ENCODE assay signal across 9 cellular contexts in the genomic region with DNA sequence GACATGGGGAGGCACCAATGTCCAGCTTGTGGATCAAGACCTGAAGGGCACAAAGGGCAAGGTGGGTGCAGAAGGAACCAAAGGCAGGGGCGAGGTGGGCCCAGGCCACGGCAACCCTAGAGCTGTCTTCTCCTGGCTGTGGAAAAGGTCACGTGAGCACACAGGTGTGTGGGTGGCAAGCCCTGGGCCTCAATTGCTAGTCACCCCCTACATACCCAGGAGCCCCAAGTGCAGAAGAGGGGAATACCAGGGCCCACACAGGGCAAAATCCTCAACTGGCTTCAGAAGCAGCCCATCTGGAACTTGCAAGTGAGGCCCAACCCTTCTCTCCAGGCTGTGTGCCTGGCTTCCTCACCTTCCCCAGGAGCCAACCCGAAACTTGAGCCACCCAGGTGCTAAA. TPM values are rescaled to one million over a fixed set of nuclear protein-coding genes. Genes with fewer than 3 reads are reported as not detected.
DNase-seq lines count a peak whose midpoint lies in the region; ATAC-seq and TF ChIP-seq lines count a peak whose summit lies in the region.
"Had no signal": no experiment of that assay in that cellular context is flagged by ENCODE, and none has a peak within 500 bp of the region (broad histone marks: within the 10 kb centered on the region; RNA-seq: fewer than 3 reads in every experiment).

No MANE protein-coding gene starts in this region.

- H3K4me3 ChIP-seq in OCI-LY1 (ENCODE audit: low read depth, low read length, poor library complexity, severe bottlenecking) (peak overlapping the region; percentile 22), lung (no peak overlapping the region), HAP-1 (no peak overlapping the region)

- H3K36me3 Mint-ChIP-seq in activated T-helper 2 cell treated with anti-CD3 and anti-CD28 coated beads, Interferon-gamma antibody, Interleukin-2, Interleukin-4, amounts not matched to agents 10 μg/mL and 5 μg/mL and 100 μg/mL, durations not matched to agents 14 hours and 24 hours and 36 hours (ENCODE audit: low read depth), result peaks cover 84% of the 10 kb centered on the region
- H3K36me3 Mint-ChIP-seq in stimulated activated effector memory CD8-positive, alpha-beta T cell treated with anti-CD3 and anti-CD28 coated beads, Interleukin-12 subunit alpha, Interleukin-12 subunit beta, amount 100 ng/mL, for 72 hours, result peaks cover 90% of the 10 kb centered on the region

- ATAC-seq in lung (ENCODE audit: insufficient read depth, low FRiP score), result no peak
- peak; percentile 38 for ATAC-seq in stimulated activated effector memory CD8-positive, alpha-beta T cell treated with anti-CD3 and anti-CD28 coated beads, Interleukin-12 subunit alpha, Interleukin-12 subunit beta, amount 100 ng/mL, for 72 hours
- ATAC-seq in GM19023 (IDR thresholded peaks at IDR 0.05; ENCODE audit: unreplicated experiment), result no peak
- ATAC-seq in HG02885 (IDR thresholded peaks at IDR 0.05; ENCODE audit: poor library complexity, unreplicated experiment), result no peak

- H3K9me3 ChIP-seq in OCI-LY1 (ENCODE audit: low read length) (no peaks in the 10 kb centered on the region), lung (ENCODE audit: control insufficient read depth in 2 of 2, insufficient read depth in 1 of 2, low read length in 1 of 2) (no peaks in the 10 kb centered on the region), HAP-1 (no peaks in the 10 kb centered on the region)

- in situ Hi-C loops in HAP-1 (cut with MboI; ENCODE audit: low sequenced_read_pairs), result no loop called here

- peak overlapping the region; percentile 98 for H3K27ac Mint-ChIP-seq in activated T-helper 2 cell treated with anti-CD3 and anti-CD28 coated beads, Interferon-gamma antibody, Interleukin-2, Interleukin-4, amounts not matched to agents 10 μg/mL and 5 μg/mL and 100 μg/mL, durations not matched to agents 14 hours and 24 hours and 36 hours
- H3K27ac Mint-ChIP-seq in stimulated activated effector memory CD8-positive, alpha-beta T cell treated with anti-CD3 and anti-CD28 coated beads, Interleukin-12 subunit alpha, Interleukin-12 subunit beta, amount 100 ng/mL, for 72 hours, result peak overlapping the region; percentile 97

- H3K27me3 Mint-ChIP-seq in activated T-helper 2 cell treated with anti-CD3 and anti-CD28 coated beads, Interferon-gamma antibody, Interleukin-2, Interleukin-4, amounts not matched to agents 10 μg/mL and 5 μg/mL and 100 μg/mL, durations not matched to agents 14 hours and 24 hours and 36 hours (ENCODE audit: low read depth), result no peaks in the 10 kb centered on the region

- H3K4me2 ChIP-seq in OCI-LY1 (ENCODE audit: low read length), result peak overlapping the region; percentile 51

- no peaks in the 10 kb centered on the region for H3F3A ChIP-seq in OCI-LY1 (ENCODE audit: insufficient read depth, low read length)

- H3K9ac ChIP-seq in OCI-LY1 (ENCODE audit: low read length), result peak overlapping the region; percentile 67

- H2AFZ ChIP-seq in OCI-LY1 (ENCODE audit: low read length), result no peak overlapping the region

- peak overlapping the region; percentile 71 for H3K4me3 Mint-ChIP-seq in activated T-helper 2 cell treated with anti-CD3 and anti-CD28 coated beads, Interferon-gamma antibody, Interleukin-2, Interleukin-4, amounts not matched to agents 10 μg/mL and 5 μg/mL and 100 μg/mL, durations not matched to agents 14 hours and 24 hours and 36 hours (ENCODE audit: low read depth)
- peak overlapping the region; percentile 69 for H3K4me3 Mint-ChIP-seq in stimulated activated effector memory CD8-positive, alpha-beta T cell treated with anti-CD3 and anti-CD28 coated beads, Interleukin-12 subunit alpha, Interleukin-12 subunit beta, amount 100 ng/mL, for 72 hours

- peaks cover 66% of the 10 kb centered on the region for H3K4me1 Mint-ChIP-seq in activated T-helper 2 cell treated with anti-CD3 and anti-CD28 coated beads, Interferon-gamma antibody, Interleukin-2, Interleukin-4, amounts not matched to agents 10 μg/mL and 5 μg/mL and 100 μg/mL, durations not matched to agents 14 hours and 24 hours and 36 hours (ENCODE audit: low read depth)
- H3K4me1 Mint-ChIP-seq in stimulated activated effector memory CD8-positive, alpha-beta T cell treated with anti-CD3 and anti-CD28 coated beads, Interleukin-12 subunit alpha, Interleukin-12 subunit beta, amount 100 ng/mL, for 72 hours, result peaks cover 88% of the 10 kb centered on the region

- intact Hi-C loops in activated T-helper 2 cell treated with anti-CD3 and anti-CD28 coated beads, Interferon-gamma antibody, Interleukin-2, Interleukin-4, amounts not matched to agents 10 μg/mL and 5 μg/mL and 100 μg/mL, durations not matched to agents 14 hours and 24 hours and 36 hours (cut with micrococcal nuclease), result loop anchor here (2.0 kb wide), 1 partner anchor 116 kb away; no protein-coding TSS in a partner anchor

- H3K36me3 ChIP-seq in OCI-LY1 (ENCODE audit: insufficient read depth, low read length), result peaks cover 41% of the 10 kb centered on the region
- H3K36me3 ChIP-seq in lung (ENCODE audit: control insufficient read depth in 2 of 2, insufficient read depth in 2 of 2, low read length in 2 of 2), result peaks cover 7 to 28% of the 10 kb centered on the region in 2 donors
- H3K36me3 ChIP-seq in HAP-1 (replicated peaks), result peaks cover 19% of the 10 kb centered on the region

- no peaks in the 10 kb centered on the region for H4K20me1 ChIP-seq in OCI-LY1 (ENCODE audit: insufficient read depth, low read length)

- 91 to 93% methylated on average over 4 of the region's 4 CpGs for WGBS in lung, 2 donors

- H3K9me2 ChIP-seq in OCI-LY1 (ENCODE audit: low read depth, low read length), result no peaks in the 10 kb centered on the region

- H3K79me2 ChIP-seq in OCI-LY1 (ENCODE audit: insufficient read depth, low read length), result no peaks in the 10 kb centered on the region

- peaks cover 44% of the 10 kb centered on the region for H3K4me1 ChIP-seq in OCI-LY1 (ENCODE audit: insufficient read depth, low read length, severe bottlenecking)
- peaks cover 29 to 50% of the 10 kb centered on the region in 2 donors for H3K4me1 ChIP-seq in lung (ENCODE audit: control insufficient read depth in 2 of 2, insufficient read depth in 2 of 2, low read length in 2 of 2)
- H3K4me1 ChIP-seq in HAP-1, result peaks cover 5% of the 10 kb centered on the region

- DNase-seq in activated T-helper 2 cell treated with anti-CD3 and anti-CD28 coated beads, Interferon-gamma antibody, Interleukin-2, Interleukin-4, amounts not matched to agents 10 μg/mL and 5 μg/mL and 100 μg/mL, durations not matched to agents 14 hours and 24 hours and 36 hours (ENCODE audit: low spot score), result no peak
- DNase-seq in lung (ENCODE audit: low spot score) (no peak), HAP-1 (ENCODE audit: low spot score in 2 of 2) (no peak), inferior parietal cortex (ENCODE audit: extremely low spot score) (no peak)
- DNase-seq in stimulated activated effector memory CD8-positive, alpha-beta T cell treated with anti-CD3 and anti-CD28 coated beads, Interleukin-12 subunit alpha, Interleukin-12 subunit beta, amount 100 ng/mL, for 72 hours (ENCODE audit: low spot score in 2 of 2), result peak in 1 of 2 donors; percentile 70

- H3K9me3 Mint-ChIP-seq in activated T-helper 2 cell treated with anti-CD3 and anti-CD28 coated beads, Interferon-gamma antibody, Interleukin-2, Interleukin-4, amounts not matched to agents 10 μg/mL and 5 μg/mL and 100 μg/mL, durations not matched to agents 14 hours and 24 hours and 36 hours, result no peaks in the 10 kb centered on the region
- H3K9me3 Mint-ChIP-seq in stimulated activated effector memory CD8-positive, alpha-beta T cell treated with anti-CD3 and anti-CD28 coated beads, Interleukin-12 subunit alpha, Interleukin-12 subunit beta, amount 100 ng/mL, for 72 hours, result no peaks in the 10 kb centered on the region

- H3K27ac ChIP-seq in OCI-LY1 (ENCODE audit: low read depth, low read length, poor library complexity, severe bottlenecking) (peak overlapping the region; percentile 90), lung (ENCODE audit: low read depth in 1 of 2, low read length in 1 of 2) (peak overlapping the region; percentile 92 to 94)

- H3K27me3 ChIP-seq in OCI-LY1 (ENCODE audit: insufficient read depth, low read length) (no peaks in the 10 kb centered on the region), lung (ENCODE audit: control insufficient read depth, insufficient read depth) (no peaks in the 10 kb centered on the region), HAP-1 (ENCODE audit: low read depth) (no peaks in the 10 kb centered on the region)

- TF ChIP-seq CTCF in OCI-LY1 (IDR thresholded peaks at IDR 0.05; ENCODE audit: low read length) (no peak), lung (IDR thresholded peaks at IDR 0.05; ENCODE audit: control extremely low read depth, extremely low read depth) (no peak)

RNA-seq across cellular contexts. Expression of a gene that starts 25.6 kb away (rescaled TPM):
- 65.7 and 67.8 TPM in 2 replicates for total RNA-seq in activated T-helper 2 cell treated with anti-CD3 and anti-CD28 coated beads, Interferon-gamma antibody, Interleukin-2, Interleukin-4, amounts not matched to agents 10 μg/mL and 5 μg/mL and 100 μg/mL, durations not matched to agents 14 hours and 24 hours and 36 hours
- total RNA-seq in lung, result 10 to 100 TPM; 28.0 to 44.3 TPM
- polyA plus RNA-seq in lung, result 10 to 100 TPM; 44.2 to 47.1 TPM

RNA-seq across cellular contexts. Expression of a gene that starts 53.7 kb away (rescaled TPM):
- not detected in 2 replicates for total RNA-seq in activated T-helper 2 cell treated with anti-CD3 and anti-CD28 coated beads, Interferon-gamma antibody, Interleukin-2, Interleukin-4, amounts not matched to agents 10 μg/mL and 5 μg/mL and 100 μg/mL, durations not matched to agents 14 hours and 24 hours and 36 hours
- total RNA-seq in lung, result not detected
- polyA plus RNA-seq in lung, result under 1 TPM in 1 of 2 donors, not detected in 1; 0.16 TPM
- total RNA-seq: NCI-H460 had no signal
